Comparison of ENCODE assay signal across 8 cellular contexts in genomic region chr1:23825076-23825761, GRCh38. TPM values are rescaled to one million over a fixed set of nuclear protein-coding genes. Genes with fewer than 3 reads are reported as not detected.
DNase-seq lines count a peak whose midpoint lies in the region; ATAC-seq, FAIRE-seq and TF ChIP-seq lines count a peak whose summit lies in the region.

HMGCL (minus strand) TSS chr1:23825429; CDS start chr1:23825415, 14 bp downstream.

- peak; percentile 18 for FAIRE-seq in HepG2 (lab: Jason Lieb, UNC)

- in situ Hi-C loops in HepG2 (cut with HindIII; ENCODE audit: extremely low pct_ligation_motif_present, low pct_unique_long_range_greater_than_20kb) = no loop called here

- H3K27ac ChIP-seq in HepG2 (ENCODE audit: extremely low read length, insufficient read depth, low read length) = peak within 1 kb of the TSS; percentile 99

- peak within 1 kb of the TSS; percentile 90 to 100 (median 99) for H3K4me3 ChIP-seq in HepG2 (replicated peaks in 1 of 3; ENCODE audit: insufficient read depth in 1 of 3, low read depth in 2 of 3, low read length in 3 of 3)

- no peaks in the 10 kb centered on the region for H3K36me3 ChIP-seq in HepG2 (replicated peaks in 1 of 2; ENCODE audit: control insufficient read depth in 1 of 2, insufficient read depth in 2 of 2, low read length in 2 of 2)

- H3K9me3 ChIP-seq in HepG2 (ENCODE audit: low read length) = no peaks in the 10 kb centered on the region

- no peaks in the 10 kb centered on the region for H4K20me1 ChIP-seq in HepG2 (ENCODE audit: insufficient read depth, low read length)

- peak within 1 kb of the TSS; percentile 100 for H3K9ac ChIP-seq in HepG2 (ENCODE audit: insufficient read depth, low read depth, low read length)

- H3K27me3 ChIP-seq in HepG2 (ENCODE audit: control insufficient read depth in 1 of 2, insufficient read depth in 2 of 2, low read length in 2 of 2) = no peaks in the 10 kb centered on the region; a peak in 1 of 5 replicates

- CTCF ChIA-PET in HepG2 (lab: Yijun Ruan, JAX; ENCODE audit: low intra/inter-chr PET ratio, low total read pairs) = interaction anchor here (0.8 kb wide), 1 partner anchor 43 kb away, joined by 3 read pairs; the partner anchor contains the start of gene FUCA1

- H2AFZ ChIP-seq in HepG2 (ENCODE audit: low read length) = peak within 1 kb of the TSS; percentile 84

- peaks cover 24% of the 10 kb centered on the region for H3K4me1 ChIP-seq in HepG2 (ENCODE audit: insufficient read depth, low read length)

- intact Hi-C loops in HepG2 (cut with micrococcal nuclease; ENCODE audit: unreplicated experiment) = no loop called here

- peak within 1 kb of the TSS; percentile 89 for H3K4me2 ChIP-seq in HepG2 (ENCODE audit: low read depth, low read length)

- TF ChIP-seq POLR2A in HepG2 (IDR thresholded peaks at IDR 0.05; ENCODE audit: insufficient read depth in 1 of 2, low read depth in 2 of 2, low read length in 2 of 2) = peak; percentile 86 to 95

- POLR2A ChIA-PET in HepG2 (lab: Yijun Ruan, JAX) = interaction anchor here (0.6 to 5.2 kb wide), 29 partner anchors 13 to 481 kb away, joined by 3 to 71 read pairs (median 4); partner anchors contain the start of genes ELOA, GALE, HNRNPR and LYPLA2

- 2% methylated on average over 12 of the region's 42 CpGs for WGBS in HepG2 (ENCODE audit: low lambda C conversion rate)

- ATAC-seq in GM19025 (IDR thresholded peaks at IDR 0.05; ENCODE audit: low read depth, unreplicated experiment) (peak; percentile 75), HG03457 (IDR thresholded peaks at IDR 0.05; ENCODE audit: unreplicated experiment) (peak; percentile 66), HepG2 (peak; percentile 94)

- DNase-seq in AG09319 (ENCODE audit: extremely low read depth, low read depth) (peak; percentile 67), NCI-H774 (lab: John Stamatoyannopoulos, UW) (peak; percentile 68), dermis blood vessel endothelial cell (peak; percentile 93), HepG2 (ENCODE audit: low spot score) (peak; percentile 80)
- peak; percentile 84 to 87 for DNase-seq in activated CD4-positive, alpha-beta T cell treated with anti-CD3 and anti-CD28 coated beads, Interleukin-2, amount 50 U/mL, for 4 hours
- DNase-seq in stimulated activated CD4-positive, alpha-beta T cell treated with anti-CD3 and anti-CD28 coated beads, Interleukin-2, amount 100 ng/mL, for 48 hours = peak; percentile 81 to 84

- 0 out of 4 replicates have a peak, but pooled peaks of 1 of the 2 experiments have one; percentile 35 for TF ChIP-seq EP300 in HepG2 (IDR thresholded peaks at IDR 0.05; ENCODE audit: low read depth in 2 of 2, low read length in 2 of 2)
- no peak for TF ChIP-seq EP300 in HepG2 (CRISPR knock-in tag; IDR thresholded peaks at IDR 0.05; ENCODE audit: borderline replicate concordance)

- TSS peak; percentile 92 for BruUV-seq in HepG2 (replicated peaks; lab: Mats Ljungman, UMichigan)

- TF ChIP-seq CTCF in AG09319 (IDR thresholded peaks at IDR 0.05; ENCODE audit: low read depth, low read length) (no peak), HepG2 (CRISPR knock-in tag; IDR thresholded peaks at IDR 0.05) (peak; percentile 9; the same call in 1 of the 2 replicates)

- H3K79me2 ChIP-seq in HepG2 (ENCODE audit: insufficient read depth, low read length) = peaks cover 14% of the 10 kb centered on the region

- no peak for TF ChIP-seq RAD21 in HepG2 (CRISPR knock-in tag; IDR thresholded peaks at IDR 0.05)

TF ChIP-seq in HepG2, 621 proteins besides CTCF, POLR2A, EP300 and RAD21 (continues in another document):
- TF ChIP-seq, protein P1, sequence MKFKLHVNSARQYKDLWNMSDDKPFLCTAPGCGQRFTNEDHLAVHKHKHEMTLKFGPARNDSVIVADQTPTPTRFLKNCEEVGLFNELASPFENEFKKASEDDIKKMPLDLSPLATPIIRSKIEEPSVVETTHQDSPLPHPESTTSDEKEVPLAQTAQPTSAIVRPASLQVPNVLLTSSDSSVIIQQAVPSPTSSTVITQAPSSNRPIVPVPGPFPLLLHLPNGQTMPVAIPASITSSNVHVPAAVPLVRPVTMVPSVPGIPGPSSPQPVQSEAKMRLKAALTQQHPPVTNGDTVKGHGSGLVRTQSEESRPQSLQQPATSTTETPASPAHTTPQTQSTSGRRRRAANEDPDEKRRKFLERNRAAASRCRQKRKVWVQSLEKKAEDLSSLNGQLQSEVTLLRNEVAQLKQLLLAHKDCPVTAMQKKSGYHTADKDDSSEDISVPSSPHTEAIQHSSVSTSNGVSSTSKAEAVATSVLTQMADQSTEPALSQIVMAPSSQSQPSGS (CRISPR knock-in tag; IDR thresholded peaks at IDR 0.05) = peak; percentile 31; the same call in 1 of the 2 replicates
- TF ChIP-seq, protein P2, sequence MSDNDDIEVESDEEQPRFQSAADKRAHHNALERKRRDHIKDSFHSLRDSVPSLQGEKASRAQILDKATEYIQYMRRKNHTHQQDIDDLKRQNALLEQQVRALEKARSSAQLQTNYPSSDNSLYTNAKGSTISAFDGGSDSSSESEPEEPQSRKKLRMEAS (IDR thresholded peaks at IDR 0.05) = peak; percentile 61
- 0 out of 2 replicates have a peak, but pooled peaks have one; percentile 78 for TF ChIP-seq ZNF674 (CRISPR knock-in tag; IDR thresholded peaks at IDR 0.05; ENCODE audit: low read depth)
- peak; percentile 93 for TF ChIP-seq MEIS2 (CRISPR knock-in tag; IDR thresholded peaks at IDR 0.05)
- TF ChIP-seq ZNF260 (CRISPR knock-in tag; IDR thresholded peaks at IDR 0.05; ENCODE audit: borderline replicate concordance, low read depth) = no peak
- TF ChIP-seq, protein P3, sequence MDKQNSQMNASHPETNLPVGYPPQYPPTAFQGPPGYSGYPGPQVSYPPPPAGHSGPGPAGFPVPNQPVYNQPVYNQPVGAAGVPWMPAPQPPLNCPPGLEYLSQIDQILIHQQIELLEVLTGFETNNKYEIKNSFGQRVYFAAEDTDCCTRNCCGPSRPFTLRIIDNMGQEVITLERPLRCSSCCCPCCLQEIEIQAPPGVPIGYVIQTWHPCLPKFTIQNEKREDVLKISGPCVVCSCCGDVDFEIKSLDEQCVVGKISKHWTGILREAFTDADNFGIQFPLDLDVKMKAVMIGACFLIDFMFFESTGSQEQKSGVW (CRISPR knock-in tag; IDR thresholded peaks at IDR 0.05; ENCODE audit: borderline replicate concordance) = no peak
- peak; percentile 72 for TF ChIP-seq ZNF614 (CRISPR knock-in tag; IDR thresholded peaks at IDR 0.05; ENCODE audit: borderline replicate concordance)
- TF ChIP-seq YEATS2 (CRISPR knock-in tag; IDR thresholded peaks at IDR 0.05; ENCODE audit: borderline replicate concordance) = peak; percentile 76; the same call in 1 of the 2 replicates
- TF ChIP-seq NFE2L1 (CRISPR knock-in tag; IDR thresholded peaks at IDR 0.05; ENCODE audit: borderline replicate concordance) = no peak
- TF ChIP-seq ETV5 (CRISPR knock-in tag; IDR thresholded peaks at IDR 0.05; ENCODE audit: borderline replicate concordance) = peak; percentile 61; the same call in 1 of the 2 replicates
- peak; percentile 94 for TF ChIP-seq ZNF788 (CRISPR knock-in tag; IDR thresholded peaks at IDR 0.05; ENCODE audit: borderline replicate concordance)
- TF ChIP-seq KMT2B (CRISPR knock-in tag; IDR thresholded peaks at IDR 0.05) = peak; percentile 74; the same call in 1 of the 2 replicates
- peak; percentile 78; the same call in 1 of the 2 replicates for TF ChIP-seq RELA (CRISPR knock-in tag; IDR thresholded peaks at IDR 0.05)
- TF ChIP-seq KLF12 (CRISPR knock-in tag; IDR thresholded peaks at IDR 0.05; ENCODE audit: borderline replicate concordance) = peak; percentile 89
- TF ChIP-seq HMG20B (CRISPR knock-in tag; conservative IDR thresholded peaks at IDR 0.05) = no peak
- TF ChIP-seq ZNF17 (CRISPR knock-in tag; IDR thresholded peaks at IDR 0.05) = no peak
- TF ChIP-seq DMAP1 (CRISPR knock-in tag; IDR thresholded peaks at IDR 0.05) = peak; percentile 88
- 0 out of 2 replicates have a peak, but pooled peaks have one; percentile 68 for TF ChIP-seq ZFP36L1 (CRISPR knock-in tag; IDR thresholded peaks at IDR 0.05)
- 0 out of 2 replicates have a peak, but pooled peaks have one; percentile 2 for TF ChIP-seq RCOR2 (CRISPR knock-in tag; IDR thresholded peaks at IDR 0.05)
- TF ChIP-seq ZNF761 (CRISPR knock-in tag; conservative IDR thresholded peaks at IDR 0.05) = peak; percentile 75; the same call in 1 of the 2 replicates
- TF ChIP-seq ZNF326 (CRISPR knock-in tag; IDR thresholded peaks at IDR 0.05; ENCODE audit: borderline replicate concordance) = no peak
- peak; percentile 70 for TF ChIP-seq MED8 (CRISPR knock-in tag; IDR thresholded peaks at IDR 0.05; ENCODE audit: insufficient replicate concordance)
- peak; percentile 89 for TF ChIP-seq ZNF232 (CRISPR knock-in tag; IDR thresholded peaks at IDR 0.05; ENCODE audit: borderline replicate concordance)
- TF ChIP-seq MTF2 (CRISPR knock-in tag; IDR thresholded peaks at IDR 0.05; ENCODE audit: borderline replicate concordance) = peak; percentile 48; the same call in 1 of the 2 replicates

RNA-seq across cellular contexts. Expression of gene HMGCL, which starts in this region (rescaled TPM):
- 52.5 and 59.9 TPM in 2 replicates for total RNA-seq in dermis blood vessel endothelial cell
- total RNA-seq in HepG2 (2016; rRNA removed; fragmentation: Illumina TruSeq; extraction: Trizol) = 21.3 and 30.0 TPM in 2 replicates
- 6.9 and 9.1 TPM in 2 replicates for total RNA-seq in HepG2 (2016; cell fraction: cytosol; rRNA removed; fragmentation: Illumina TruSeq; extraction: Trizol; ENCODE audit: low read depth)
- 23.5 and 29.4 TPM in 2 replicates for total RNA-seq in HepG2 (2016; cell fraction: insoluble cytoplasmic fraction; rRNA removed; fragmentation: Illumina TruSeq; extraction: Trizol)
- total RNA-seq in HepG2 (2016; cell fraction: membrane; rRNA removed; fragmentation: Illumina TruSeq; extraction: Trizol) = 8.9 and 9.2 TPM in 2 replicates
- 10.0 and 12.6 TPM in 2 replicates for total RNA-seq in HepG2 (2016; cell fraction: nucleus; rRNA removed; fragmentation: Illumina TruSeq; extraction: Trizol)
- 41.4 and 48.7 TPM in 2 replicates for polyA plus RNA-seq in HepG2 (2011; rRNA removed)
- 48.8 and 53.2 TPM in 2 replicates for polyA plus RNA-seq in HepG2 (2011; cell fraction: cytosol; rRNA removed)
- 21.0 and 23.2 TPM in 2 replicates for polyA plus RNA-seq in HepG2 (2011; cell fraction: nucleus; rRNA removed)
- 38.1 and 41.7 TPM in 2 replicates for polyA plus RNA-seq in HepG2 (2012)
- polyA plus RNA-seq in HepG2 (2016; cell fraction: cytosol; fragmentation: Illumina TruSeq; extraction: Trizol; ENCODE audit: low read depth) = 3.6 and 4.1 TPM in 2 replicates
- 24.4 and 26.5 TPM in 2 replicates for polyA plus RNA-seq in HepG2 (2016; cell fraction: insoluble cytoplasmic fraction; fragmentation: Illumina TruSeq; extraction: Trizol; ENCODE audit: low read depth)
- 5.5 and 6.2 TPM in 2 replicates for polyA plus RNA-seq in HepG2 (2016; cell fraction: membrane; fragmentation: Illumina TruSeq; extraction: Trizol; ENCODE audit: low read depth)
- polyA plus RNA-seq in HepG2 (2016; cell fraction: nucleus; fragmentation: Illumina TruSeq; extraction: Trizol; ENCODE audit: insufficient read depth, low read depth) = 15.9 and 18.0 TPM in 2 replicates
- 10.6 and 40.6 TPM in 2 replicates for polyA minus RNA-seq in HepG2 (2011; rRNA and poly(A)+ RNA removed; ENCODE audit: low replicate concordance)
- polyA minus RNA-seq in HepG2 (2011; cell fraction: cytosol; rRNA and poly(A)+ RNA removed) = 14.9 and 18.3 TPM in 2 replicates
- polyA minus RNA-seq in HepG2 (2011; cell fraction: nucleus; rRNA and poly(A)+ RNA removed) = 16.9 and 25.7 TPM in 2 replicates

Comparison
In these comparisons a context has a peak if more than half of its experiments do, and no peak if none do; other contexts are left out.
1. Peak in every context shown above with its lines: DNase-seq, ATAC-seq, H3K4me3 ChIP-seq and H3K27ac ChIP-seq.